16 cellular contexts compared by ENCODE assay signal in genomic region chr10:123377883-123378282, GRCh38.
DNase-seq lines count a peak whose midpoint lies in the region; ATAC-seq, FAIRE-seq and TF ChIP-seq lines count a peak whose summit lies in the region.
"Had no signal": no experiment of that assay in that cellular context is flagged by ENCODE, and none has a peak within 500 bp of the region (broad histone marks: within the 10 kb centered on the region; RNA-seq: fewer than 3 reads in every experiment).

No MANE protein-coding gene starts in this region.

- H3K27ac Mint-ChIP-seq in HFFc6, result no peak overlapping the region
- no peak overlapping the region for H3K27ac Mint-ChIP-seq in activated T-helper 2 cell treated with anti-CD3 and anti-CD28 coated beads, Interferon-gamma antibody, Interleukin-2, Interleukin-4, amounts not matched to agents 10 μg/mL and 5 μg/mL and 100 μg/mL, durations not matched to agents 14 hours and 24 hours and 36 hours

- H3K4me3 ChIP-seq in bronchial epithelial cell (ENCODE audit: low read depth, low read length) (no peak overlapping the region), left lung (no peak overlapping the region), spleen (no peak overlapping the region)

- H3K4me3 Mint-ChIP-seq in HFFc6, result no peak overlapping the region
- no peak overlapping the region for H3K4me3 Mint-ChIP-seq in activated T-helper 2 cell treated with anti-CD3 and anti-CD28 coated beads, Interferon-gamma antibody, Interleukin-2, Interleukin-4, amounts not matched to agents 10 μg/mL and 5 μg/mL and 100 μg/mL, durations not matched to agents 14 hours and 24 hours and 36 hours (ENCODE audit: low read depth)

- no peak for TF ChIP-seq CTCF in bronchial epithelial cell (IDR thresholded peaks at IDR 0.05; ENCODE audit: insufficient read depth, low read length, severe bottlenecking)
- TF ChIP-seq CTCF in left lung (IDR thresholded peaks at IDR 0.05), result no peak
- no peak for TF ChIP-seq CTCF in spleen (IDR thresholded peaks at IDR 0.05 in 8 of 11, conservative IDR thresholded peaks at IDR 0.05 in 3 of 11)
- TF ChIP-seq CTCF in HFFc6 (IDR thresholded peaks at IDR 0.05), result no peak

- no peak for FAIRE-seq in bronchial epithelial cell (lab: Jason Lieb, UNC)
- FAIRE-seq: GM19239, H54 had no signal

- H3K36me3 ChIP-seq in bronchial epithelial cell (ENCODE audit: control insufficient read depth, insufficient read depth, low read length) (no peaks in the 10 kb centered on the region), left lung (no peaks in the 10 kb centered on the region), spleen (no peaks in the 10 kb centered on the region)

- ATAC-seq in left lung, result peak; percentile 78
- ATAC-seq in HG03196 (IDR thresholded peaks at IDR 0.05; ENCODE audit: unreplicated experiment), result no peak
- ATAC-seq: Right ventricle myocardium inferior had no signal

- DNase-seq in NCI-H226 (peak; percentile 18), bronchial epithelial cell (ENCODE audit: low read depth) (peak; percentile 83), left lung (no peak), spleen (peak; percentile 38), HFFc6 (no peak)
- no peak for DNase-seq in activated T-helper 2 cell treated with anti-CD3 and anti-CD28 coated beads, Interferon-gamma antibody, Interleukin-2, Interleukin-4, amounts not matched to agents 10 μg/mL and 5 μg/mL and 100 μg/mL, durations not matched to agents 14 hours and 24 hours and 36 hours (ENCODE audit: low spot score)
- DNase-seq: COR-L47, IMR-90, Kasumi-1, NCI-H187 treated with DMSO at 0.1 percent for 48 hours, NCI-H446, SK-N-SH had no signal

- no peak for TF ChIP-seq POLR2A in spleen (IDR thresholded peaks at IDR 0.05)

- H3K4me1 Mint-ChIP-seq in HFFc6 (ENCODE audit: low read depth), result no peaks in the 10 kb centered on the region
- no peaks in the 10 kb centered on the region for H3K4me1 Mint-ChIP-seq in activated T-helper 2 cell treated with anti-CD3 and anti-CD28 coated beads, Interferon-gamma antibody, Interleukin-2, Interleukin-4, amounts not matched to agents 10 μg/mL and 5 μg/mL and 100 μg/mL, durations not matched to agents 14 hours and 24 hours and 36 hours (ENCODE audit: low read depth)

- no peaks in the 10 kb centered on the region for H3K27me3 ChIP-seq in bronchial epithelial cell (ENCODE audit: control insufficient read depth, insufficient read depth, low read length)
- H3K27me3 ChIP-seq in left lung, result no peaks in the 10 kb centered on the region
- H3K27me3 ChIP-seq in spleen (replicated peaks in 1 of 7), result no peaks in the 10 kb centered on the region

- peaks cover 37% of the 10 kb centered on the region for H3K9me3 Mint-ChIP-seq in HFFc6
- H3K9me3 Mint-ChIP-seq in activated T-helper 2 cell treated with anti-CD3 and anti-CD28 coated beads, Interferon-gamma antibody, Interleukin-2, Interleukin-4, amounts not matched to agents 10 μg/mL and 5 μg/mL and 100 μg/mL, durations not matched to agents 14 hours and 24 hours and 36 hours, result no peaks in the 10 kb centered on the region

- no peaks in the 10 kb centered on the region for H3K9me3 ChIP-seq in left lung
- H3K9me3 ChIP-seq in spleen, result no peaks in the 10 kb centered on the region
- H3K9me3 ChIP-seq: SK-N-SH had no signal

- WGBS in spleen, 5 donors, result 53 to 76% (median 69%) methylated on average over 7 to 8 of the region's 8 CpGs

- H3K27me3 Mint-ChIP-seq in HFFc6 (ENCODE audit: insufficient read depth), result no peaks in the 10 kb centered on the region
- no peaks in the 10 kb centered on the region for H3K27me3 Mint-ChIP-seq in activated T-helper 2 cell treated with anti-CD3 and anti-CD28 coated beads, Interferon-gamma antibody, Interleukin-2, Interleukin-4, amounts not matched to agents 10 μg/mL and 5 μg/mL and 100 μg/mL, durations not matched to agents 14 hours and 24 hours and 36 hours (ENCODE audit: low read depth)

- intact Hi-C loops in left lung (cut with DNase I) (no loop called here), spleen (cut with DNase I; ENCODE audit: low total_unique reads) (no loop called here)
- intact Hi-C loops in activated T-helper 2 cell treated with anti-CD3 and anti-CD28 coated beads, Interferon-gamma antibody, Interleukin-2, Interleukin-4, amounts not matched to agents 10 μg/mL and 5 μg/mL and 100 μg/mL, durations not matched to agents 14 hours and 24 hours and 36 hours (cut with micrococcal nuclease), result no loop called here

- H3K4me1 ChIP-seq in left lung, result no peaks in the 10 kb centered on the region
- no peaks in the 10 kb centered on the region for H3K4me1 ChIP-seq in spleen

- H3K27ac ChIP-seq in left lung (no peak overlapping the region), spleen (no peak overlapping the region)

- H3K36me3 Mint-ChIP-seq in HFFc6 (ENCODE audit: low read depth), result no peaks in the 10 kb centered on the region
- no peaks in the 10 kb centered on the region for H3K36me3 Mint-ChIP-seq in activated T-helper 2 cell treated with anti-CD3 and anti-CD28 coated beads, Interferon-gamma antibody, Interleukin-2, Interleukin-4, amounts not matched to agents 10 μg/mL and 5 μg/mL and 100 μg/mL, durations not matched to agents 14 hours and 24 hours and 36 hours (ENCODE audit: low read depth)

Comparison
In these comparisons a context has a peak if more than half of its experiments do, and no peak if none do; other contexts are left out.
1. DNase-seq: peak in NCI-H226 (single experiment), bronchial epithelial cell (single experiment) and spleen (single experiment); none in left lung (0 of 2), HFFc6 (single experiment) and activated T-helper 2 cell treated with anti-CD3 and anti-CD28 coated beads, Interferon-gamma antibody, Interleukin-2, Interleukin-4, amounts not matched to agents 10 μg/mL and 5 μg/mL and 100 μg/mL, durations not matched to agents 14 hours and 24 hours and 36 hours (single experiment).